ENCODE assay signal across 7 cellular contexts in genomic region chr14:32702571-32702970, GRCh38.
A peak's percentile ranks its signal among the peaks of the same experiment; 100 is the strongest.
DNase-seq lines count a peak whose midpoint lies in the region; ATAC-seq and TF ChIP-seq lines count a peak whose summit lies in the region.

No MANE protein-coding gene starts in this region.

- H3K4me2 ChIP-seq in PC-3 (ENCODE audit: low read length), result no peak overlapping the region

- H3K27ac ChIP-seq in thoracic aorta (peak overlapping the region; percentile 81 to 93), PC-3 (ENCODE audit: low read length) (no peak overlapping the region)

- CTCF ChIA-PET in PC-3 (lab: Charles Lee), result no interaction called here

- peaks cover 34 to 63% of the 10 kb centered on the region in 2 donors for H3K4me1 ChIP-seq in thoracic aorta (ENCODE audit: control insufficient read depth in 1 of 2, low read depth in 2 of 2)
- peaks cover 17% of the 10 kb centered on the region for H3K4me1 ChIP-seq in PC-3 (ENCODE audit: insufficient read depth, low read length)

- no peaks in the 10 kb centered on the region for H3F3A ChIP-seq in PC-3 (ENCODE audit: low read length, unreplicated experiment)

- TF ChIP-seq CTCF in cardiac fibroblast (IDR thresholded peaks at IDR 0.05; ENCODE audit: low read depth, low read length) (no peak), thoracic aorta (IDR thresholded peaks at IDR 0.05) (no peak), PC-3 (conservative IDR thresholded peaks at IDR 0.05; ENCODE audit: low read depth, low read length) (no peak)

- H3K27me3 ChIP-seq in thoracic aorta (replicated peaks; ENCODE audit: insufficient read depth) (no peaks in the 10 kb centered on the region), PC-3 (ENCODE audit: low read length) (no peaks in the 10 kb centered on the region)

- ATAC-seq in GM19467 (IDR thresholded peaks at IDR 0.05; ENCODE audit: unreplicated experiment), result peak; percentile 84
- peak; percentile 83 for ATAC-seq in HG03460 (IDR thresholded peaks at IDR 0.05; ENCODE audit: unreplicated experiment)
- ATAC-seq in thoracic aorta (ENCODE audit: insufficient number of reproducible peaks, low FRiP score, low read depth), result peak; percentile 70
- no peak for ATAC-seq in PC-3

- H3K9me2 ChIP-seq in PC-3 (replicated peaks; ENCODE audit: low read length), result no peaks in the 10 kb centered on the region

- DNase-seq in cardiac fibroblast (ENCODE audit: low read depth in 2 of 2) (peak; percentile 57 to 73), medulla oblongata (ENCODE audit: extremely low spot score) (peak; percentile 80), thoracic aorta (ENCODE audit: low spot score) (peak; percentile 58), PC-3 (no peak), putamen (ENCODE audit: low spot score) (no peak)

- intact Hi-C loops in PC-3 (cut with micrococcal nuclease), result no loop called here

- H3K36me3 ChIP-seq in thoracic aorta (no peaks in the 10 kb centered on the region), PC-3 (ENCODE audit: low read depth, low read length) (no peaks in the 10 kb centered on the region)

- H3K79me2 ChIP-seq in PC-3 (ENCODE audit: low read length), result no peaks in the 10 kb centered on the region

- H3K4me3 ChIP-seq in cardiac fibroblast (replicated peaks in 1 of 2; ENCODE audit: low read depth in 2 of 2, low read length in 2 of 2) (no peak overlapping the region), thoracic aorta (peak overlapping the region; percentile 28), PC-3 (ENCODE audit: low read length) (no peak overlapping the region)

- H3K9ac ChIP-seq in PC-3 (ENCODE audit: low read length), result no peak overlapping the region

- no peak overlapping the region for H2AFZ ChIP-seq in PC-3 (ENCODE audit: low read length)

- H3K9me3 ChIP-seq in thoracic aorta (no peaks in the 10 kb centered on the region), PC-3 (ENCODE audit: low read length) (no peaks in the 10 kb centered on the region)

- no peaks in the 10 kb centered on the region for H4K20me1 ChIP-seq in PC-3 (ENCODE audit: low read length)

- POLR2A ChIA-PET in PC-3 (lab: Charles Lee; ENCODE audit: unreplicated experiment), result no interaction called here

- BruUV-seq in PC-3 (replicated peaks; lab: Mats Ljungman, UMichigan), result no TSS peak

Comparison
In these comparisons a context has a peak if more than half of its experiments do, and no peak if none do; other contexts are left out.
1. DNase-seq: peak in cardiac fibroblast (2 of 2), medulla oblongata (single experiment) and thoracic aorta (single experiment); none in PC-3 (single experiment) and putamen (single experiment).